In the genomic region with DNA sequence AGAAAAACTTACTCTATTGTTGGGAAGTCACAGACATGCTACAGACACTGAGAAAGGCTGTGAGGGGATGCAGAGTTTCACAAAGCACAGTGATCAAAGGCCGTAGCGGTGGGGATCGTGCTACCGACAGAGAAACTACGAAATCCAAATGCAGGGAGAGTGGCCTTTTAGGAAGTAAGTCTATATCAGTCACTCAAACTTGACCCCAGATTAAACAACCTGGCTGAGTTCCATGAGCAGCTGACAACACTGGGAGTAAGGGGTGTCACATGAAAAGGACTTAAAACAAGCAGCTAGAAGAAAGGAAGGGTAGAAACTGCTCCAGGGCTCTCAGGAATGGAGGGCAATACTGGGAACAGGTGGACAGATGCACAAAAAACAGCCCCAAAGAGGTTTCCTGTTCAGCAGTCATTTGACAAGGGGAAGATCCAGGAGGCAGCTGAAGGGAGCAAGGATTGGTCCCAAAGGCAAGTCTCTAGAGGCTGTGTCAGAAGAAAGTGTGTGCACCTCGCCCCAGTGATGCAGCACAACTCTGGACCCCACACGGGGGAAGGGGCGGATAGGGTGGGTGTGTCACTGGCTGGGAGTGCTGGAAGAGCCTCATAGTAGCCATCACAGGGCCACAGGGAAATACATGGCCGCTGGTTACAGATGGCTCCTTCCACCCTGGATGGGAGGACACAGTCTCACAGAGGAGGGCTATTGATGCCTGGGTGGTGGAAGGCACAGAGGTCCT, we compare ENCODE assay signal across 23 cellular contexts.
"Had no signal": no experiment of that assay in that cellular context is flagged by ENCODE, and none has a peak within 500 bp of the region (broad histone marks: within the 10 kb centered on the region; RNA-seq: fewer than 3 reads in every experiment).

No MANE protein-coding gene starts in this region.

- H3K9me3 ChIP-seq: heart right ventricle, lower lobe of right lung, upper lobe of left lung had no signal

- DNase-seq: activated CD4-positive, alpha-beta memory T cell treated with anti-CD3 and anti-CD28 coated beads for 36 hours; activated CD4-positive, alpha-beta T cell treated with anti-CD3 and anti-CD28 coated beads, Interleukin-2, amount 10 ng/mL, durations not matched to agents 24 days and 14 days; activated CD4-positive, CD25-positive, alpha-beta regulatory T cell treated with anti-CD3 and anti-CD28 coated beads, Interleukin-2, amount 50 U/mL, for 72 hours; activated CD8-positive, alpha-beta memory T cell treated with anti-CD3 and anti-CD28 coated beads, Interleukin-2, amount 50 U/mL, for 4 hours; activated effector memory CD4-positive, alpha-beta T cell treated with anti-CD3 and anti-CD28 coated beads, Interleukin-2, amount 50 U/mL, for 16 hours; activated naive CD4-positive, alpha-beta T cell treated with anti-CD3 and anti-CD28 coated beads for 36 hours; activated T-cell treated with anti-CD3 and anti-CD28 coated beads, Interleukin-2, amount 50 U/mL, for 1 hour; amniotic stem cell; central memory CD4-positive, alpha-beta T cell; foreskin fibroblast; heart right ventricle; lower lobe of right lung; mesenchymal stem cell; natural killer cell; stimulated activated CD4-positive, alpha-beta T cell treated with anti-CD3 and anti-CD28 coated beads, Interleukin-4, amount 100 ng/mL, for 24 hours; T-cell; upper lobe of left lung had no signal

- ATAC-seq: esophagus mucosa; heart right ventricle; left lobe of liver; lower lobe of right lung; natural killer cell; sciatic nerve; stimulated activated effector memory CD8-positive, alpha-beta T cell treated with anti-CD3 and anti-CD28 coated beads, Interleukin-12 subunit alpha, Interleukin-12 subunit beta, amount 100 ng/mL, for 72 hours; T-cell had no signal

- H3K36me3 ChIP-seq: heart right ventricle, lower lobe of right lung, upper lobe of left lung had no signal

- H3K4me3 ChIP-seq: heart right ventricle, lower lobe of right lung, skin epidermis, upper lobe of left lung had no signal

- H3K4me1 ChIP-seq: lower lobe of right lung had no signal

- FAIRE-seq: astrocyte had no signal

- H3K27me3 ChIP-seq: upper lobe of left lung had no signal

- H3K27ac ChIP-seq: heart right ventricle, lower lobe of right lung, skin epidermis, upper lobe of left lung had no signal
